ENCODE assay signal across 16 cellular contexts in the genomic region with DNA sequence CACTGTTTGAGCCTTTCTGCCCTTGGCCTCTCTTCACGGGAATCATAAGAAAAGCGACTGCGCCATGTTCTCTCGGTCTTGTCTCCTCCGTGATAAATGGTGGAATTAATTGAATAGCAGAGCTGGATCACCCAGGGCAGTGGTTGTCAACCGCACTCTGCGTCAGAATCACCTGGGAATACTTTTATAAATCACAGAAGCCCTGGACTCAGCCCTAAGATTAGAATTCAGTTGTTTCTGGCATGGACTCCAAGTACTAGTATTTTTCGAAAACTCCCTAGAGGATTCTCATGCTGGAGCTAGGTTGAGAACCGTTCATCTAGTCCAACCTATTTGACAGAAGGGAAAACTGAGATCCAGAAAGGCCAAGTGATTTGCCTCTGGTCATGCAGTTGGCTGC.
DNase-seq lines count a peak whose midpoint lies in the region; ATAC-seq and TF ChIP-seq lines count a peak whose summit lies in the region.
"Had no signal": no experiment of that assay in that cellular context is flagged by ENCODE, and none has a peak within 500 bp of the region (broad histone marks: within the 10 kb centered on the region; RNA-seq: fewer than 3 reads in every experiment).

No MANE protein-coding gene starts in this region.

- peaks cover 0 to 5% (median 0%) of the 10 kb centered on the region in 11 donors for H3K9me3 ChIP-seq in heart right ventricle
- H3K9me3 ChIP-seq in endodermal cell (ENCODE audit: control insufficient read depth, low read length) = no peaks in the 10 kb centered on the region
- no peaks in the 10 kb centered on the region for H3K9me3 ChIP-seq in gastrocnemius medialis
- H3K9me3 ChIP-seq: BLaER1, Caco-2 had no signal

- no peaks in the 10 kb centered on the region for H3K36me3 Mint-ChIP-seq in endodermal cell (ENCODE audit: low read depth)
- H3K36me3 Mint-ChIP-seq: CD8-positive, alpha-beta memory T cell had no signal

- peaks cover 25% of the 10 kb centered on the region for H3K27me3 Mint-ChIP-seq in endodermal cell (ENCODE audit: insufficient read depth)

- H3K27ac ChIP-seq in heart right ventricle (peak overlapping the region in 5 of 10 donors; percentile 33 to 69 (median 39)), endodermal cell (ENCODE audit: low read depth, low read length) (no peak overlapping the region), gastrocnemius medialis (peak overlapping the region in 3 of 4 donors; percentile 18 to 31 (median 26))
- H3K27ac ChIP-seq: BLaER1 had no signal

- ATAC-seq in heart right ventricle (peak in 6 of 8 donors; percentile 33 to 69 (median 50)), gastrocnemius medialis (no peak), HG02884 (IDR thresholded peaks at IDR 0.05; ENCODE audit: unreplicated experiment) (no peak)

- TF ChIP-seq POLR2A in gastrocnemius medialis (IDR thresholded peaks at IDR 0.05) = no peak

- no peak for TF ChIP-seq CTCF in heart right ventricle (IDR thresholded peaks at IDR 0.05)
- no peak for TF ChIP-seq CTCF in endodermal cell (conservative IDR thresholded peaks at IDR 0.05)
- no peak for TF ChIP-seq CTCF in gastrocnemius medialis (IDR thresholded peaks at IDR 0.05 in 4 of 5, conservative IDR thresholded peaks at IDR 0.05 in 1 of 5)

- no peaks in the 10 kb centered on the region for H3K4me1 Mint-ChIP-seq in endodermal cell
- H3K4me1 Mint-ChIP-seq: CD8-positive, alpha-beta memory T cell; H9 had no signal

- H3K9me3 Mint-ChIP-seq in endodermal cell = no peaks in the 10 kb centered on the region

- no peak overlapping the region for H3K4me3 Mint-ChIP-seq in endodermal cell
- H3K4me3 Mint-ChIP-seq: CD8-positive, alpha-beta memory T cell; H9 had no signal

- H3K4me1 ChIP-seq in heart right ventricle (peaks cover 0 to 16% (median 0%) of the 10 kb centered on the region in 9 donors), endodermal cell (ENCODE audit: control insufficient read depth, insufficient read depth, low read length) (no peaks in the 10 kb centered on the region), gastrocnemius medialis (no peaks in the 10 kb centered on the region)
- H3K4me1 ChIP-seq: BLaER1, Caco-2 had no signal

- no peak overlapping the region for H3K27ac Mint-ChIP-seq in endodermal cell
- H3K27ac Mint-ChIP-seq: CD8-positive, alpha-beta memory T cell; H9 had no signal

- intact Hi-C loops in heart right ventricle (cut with DNase I) = loop anchor here in 1 of 10 donors (10.0 kb wide), 1 partner anchor 469 kb away; no protein-coding TSS in a partner anchor
- intact Hi-C loops in cardiac septum (cut with DNase I) = no loop called here
- intact Hi-C loops in gastrocnemius medialis (cut with DNase I; ENCODE audit: low total_unique reads) = no loop called here
- intact Hi-C loops in posterior cingulate gyrus (cut with DNase I) = no loop called here

- 57 to 66% methylated on average over 9 of the region's 9 CpGs for WGBS in heart right ventricle, 2 donors
- WGBS in endodermal cell (ENCODE audit: insufficient coverage in 1 of 2, insufficient read length in 1 of 2), 2 experiments = 92 to 98% methylated on average over 8 to 9 of the region's 9 CpGs

- no peaks in the 10 kb centered on the region for H3K36me3 ChIP-seq in heart right ventricle
- no peaks in the 10 kb centered on the region for H3K36me3 ChIP-seq in endodermal cell (ENCODE audit: control insufficient read depth, insufficient read depth, low read length)
- no peaks in the 10 kb centered on the region for H3K36me3 ChIP-seq in gastrocnemius medialis
- H3K36me3 ChIP-seq: BLaER1 had no signal

- peaks cover 0 to 4% (median 0%) of the 10 kb centered on the region in 7 donors for H3K27me3 ChIP-seq in heart right ventricle
- peaks cover 11% of the 10 kb centered on the region for H3K27me3 ChIP-seq in endodermal cell (ENCODE audit: control insufficient read depth, insufficient read depth, low read length, poor library complexity, severe bottlenecking)
- no peaks in the 10 kb centered on the region for H3K27me3 ChIP-seq in gastrocnemius medialis
- H3K27me3 ChIP-seq: BLaER1 had no signal

- in situ Hi-C loops in gastrocnemius medialis (cut with MboI; ENCODE audit: low sequenced_read_pairs in 4 of 4) = loop anchor here in 1 of 4 donors (25.0 kb wide), 1 partner anchor 93 kb away; no protein-coding TSS in a partner anchor

- no peak for DNase-seq in heart right ventricle
- DNase-seq in cardiac septum (ENCODE audit: low spot score) = no peak
- DNase-seq in endodermal cell = peak; percentile 26
- no peak for DNase-seq in gastrocnemius medialis
- no peak for DNase-seq in posterior cingulate gyrus
- DNase-seq in Kasumi-1 (lab: John Stamatoyannopoulos, UW) = no peak
- DNase-seq: 8988T; AML-193; Caco-2; CD8-positive, alpha-beta memory T cell; DMS53; GF-D8; GOT3 had no signal

- H3K4me3 ChIP-seq in heart right ventricle = no peak overlapping the region
- no peak overlapping the region for H3K4me3 ChIP-seq in endodermal cell (ENCODE audit: low read length)
- H3K4me3 ChIP-seq in gastrocnemius medialis = no peak overlapping the region
- H3K4me3 ChIP-seq: BLaER1 had no signal

- no peak overlapping the region for H3K9ac ChIP-seq in endodermal cell (ENCODE audit: extremely low read depth, low read length, poor library complexity, severe bottlenecking)
- H3K9ac ChIP-seq: BLaER1 had no signal

Comparison
In these comparisons a context has a peak if more than half of its experiments do, and no peak if none do; other contexts are left out.
1. ATAC-seq: peak in heart right ventricle (6 of 8); none in gastrocnemius medialis (0 of 2) and HG02884 (single experiment).